10 cellular contexts compared by ENCODE assay signal in genomic region chr7:131244259-131244852, GRCh38.
DNase-seq lines count a peak whose midpoint lies in the region; ATAC-seq and TF ChIP-seq lines count a peak whose summit lies in the region.
"Had no signal": no experiment of that assay in that cellular context is flagged by ENCODE, and none has a peak within 500 bp of the region (broad histone marks: within the 10 kb centered on the region; RNA-seq: fewer than 3 reads in every experiment).

No MANE protein-coding gene starts in this region.

- H3K9me3 ChIP-seq in breast epithelium (no peaks in the 10 kb centered on the region), RWPE2 (ENCODE audit: severe bottlenecking) (no peaks in the 10 kb centered on the region), thoracic aorta (no peaks in the 10 kb centered on the region), left ventricle myocardium inferior (replicated peaks) (no peaks in the 10 kb centered on the region)

- H3K36me3 ChIP-seq in breast epithelium: no peaks in the 10 kb centered on the region
- H3K36me3 ChIP-seq in RWPE2 (ENCODE audit: low read depth): no peaks in the 10 kb centered on the region
- no peaks in the 10 kb centered on the region for H3K36me3 ChIP-seq in thoracic aorta
- H3K36me3 ChIP-seq in left ventricle myocardium inferior: no peaks in the 10 kb centered on the region

- peaks cover 20% of the 10 kb centered on the region for H3K4me1 Mint-ChIP-seq in MCF 10A (ENCODE audit: insufficient read depth, unreplicated experiment)

- TF ChIP-seq CTCF in MCF 10A (IDR thresholded peaks at IDR 0.05; ENCODE audit: unreplicated experiment) (no peak), breast epithelium (IDR thresholded peaks at IDR 0.05) (no peak), RWPE2 (IDR thresholded peaks at IDR 0.05; ENCODE audit: poor library complexity, severe bottlenecking) (no peak), thoracic aorta (IDR thresholded peaks at IDR 0.05) (no peak), left ventricle myocardium inferior (IDR thresholded peaks at IDR 0.05; ENCODE audit: borderline replicate concordance) (no peak)

- H3K27ac ChIP-seq in breast epithelium (no peak overlapping the region), RWPE2 (ENCODE audit: poor library complexity, severe bottlenecking) (no peak overlapping the region), thoracic aorta (peak overlapping the region in 1 of 2 donors; percentile 8), left ventricle myocardium inferior (replicated peaks) (no peak overlapping the region)

- H3K27me3 ChIP-seq in breast epithelium: no peaks in the 10 kb centered on the region
- no peaks in the 10 kb centered on the region for H3K27me3 ChIP-seq in RWPE2 (ENCODE audit: insufficient read depth, poor library complexity, severe bottlenecking)
- no peaks in the 10 kb centered on the region for H3K27me3 ChIP-seq in thoracic aorta (replicated peaks; ENCODE audit: insufficient read depth)
- no peaks in the 10 kb centered on the region for H3K27me3 ChIP-seq in left ventricle myocardium inferior (ENCODE audit: low read depth)

- no peak overlapping the region for H3K4me3 Mint-ChIP-seq in MCF 10A (ENCODE audit: unreplicated experiment)

- H3K4me1 ChIP-seq in breast epithelium (no peaks in the 10 kb centered on the region), RWPE2 (ENCODE audit: insufficient read depth, poor library complexity, severe bottlenecking) (peaks cover 9% of the 10 kb centered on the region), thoracic aorta (ENCODE audit: control insufficient read depth in 1 of 2, low read depth in 2 of 2) (peaks cover 0 to 7% of the 10 kb centered on the region in 2 donors), left ventricle myocardium inferior (peaks cover 11% of the 10 kb centered on the region)

- ATAC-seq in RWPE2 (ENCODE audit: low read depth): peak; percentile 94
- ATAC-seq in thoracic aorta (ENCODE audit: insufficient number of reproducible peaks, low FRiP score, low read depth): no peak
- no peak for ATAC-seq in HG02840 (IDR thresholded peaks at IDR 0.05; ENCODE audit: low FRiP score, unreplicated experiment)

- no peaks in the 10 kb centered on the region for H3K9me3 Mint-ChIP-seq in MCF 10A (ENCODE audit: unreplicated experiment)

- H3K4me3 ChIP-seq in breast epithelium (no peak overlapping the region), RWPE2 (ENCODE audit: severe bottlenecking) (no peak overlapping the region), thoracic aorta (no peak overlapping the region), left ventricle myocardium inferior (no peak overlapping the region)

- TF ChIP-seq POLR2A in breast epithelium (IDR thresholded peaks at IDR 0.05): no peak

- CTCF ChIA-PET in MCF 10A (lab: Yijun Ruan, JAX): interaction anchor here (0.5 kb wide), 1 partner anchor 9 kb away, joined by 3 read pairs; no protein-coding TSS in a partner anchor

- no peaks in the 10 kb centered on the region for H3K36me3 Mint-ChIP-seq in MCF 10A (ENCODE audit: insufficient read depth, unreplicated experiment)

- H3K27me3 Mint-ChIP-seq in MCF 10A (ENCODE audit: insufficient read depth, unreplicated experiment): no peaks in the 10 kb centered on the region

- intact Hi-C loops in MCF 10A (cut with micrococcal nuclease) (loop anchor here (10.0 kb wide), 1 partner anchor 60 kb away; no protein-coding TSS in a partner anchor), breast epithelium (cut with DNase I; ENCODE audit: low total_unique reads) (no loop called here), left ventricle myocardium inferior (cut with micrococcal nuclease) (no loop called here)

- BruUV-seq in MCF 10A (replicated peaks; lab: Mats Ljungman, UMichigan): no TSS peak

- POLR2A ChIA-PET in MCF 10A (lab: Yijun Ruan, JAX): no interaction called here

- DNase-seq in MCF 10A (ENCODE audit: unreplicated experiment): peak; percentile 90
- no peak for DNase-seq in breast epithelium (ENCODE audit: low spot score in 2 of 2)
- DNase-seq in RWPE2 (ENCODE audit: low spot score): peak; percentile 80
- peak; percentile 82 for DNase-seq in glomerular visceral epithelial cell (ENCODE audit: extremely low spot score)
- peak; percentile 26 for DNase-seq in thoracic aorta (ENCODE audit: low spot score)
- no peak for DNase-seq in left ventricle myocardium inferior
- DNase-seq in GM19240 (ENCODE audit: insufficient read length, low spot score): no peak
- DNase-seq: glutamatergic neuron, NCI-H2081 had no signal

- peak overlapping the region; percentile 6 for H3K27ac Mint-ChIP-seq in MCF 10A (ENCODE audit: low read depth, unreplicated experiment)

Comparison
In these comparisons a context has a peak if more than half of its experiments do, and no peak if none do; other contexts are left out.
1. DNase-seq: peak in MCF 10A (single experiment), RWPE2 (single experiment), glomerular visceral epithelial cell (single experiment) and thoracic aorta (single experiment); none in breast epithelium (0 of 2), left ventricle myocardium inferior (single experiment) and GM19240 (single experiment).